15 cellular contexts compared by ENCODE assay signal in genomic region chr19:50801107-50801506, GRCh38. TPM values are rescaled to one million over a fixed set of nuclear protein-coding genes. Genes with fewer than 3 reads are reported as not detected.
A peak's percentile ranks its signal among the peaks of the same experiment; 100 is the strongest.
DNase-seq lines count a peak whose midpoint lies in the region; ATAC-seq, FAIRE-seq and TF ChIP-seq lines count a peak whose summit lies in the region.
"Had no signal": no experiment of that assay in that cellular context is flagged by ENCODE, and none has a peak within 500 bp of the region (broad histone marks: within the 10 kb centered on the region; RNA-seq: fewer than 3 reads in every experiment).

No MANE protein-coding gene starts in this region.

- in situ Hi-C loops in GM12878 (cut with MboI) = no loop called here

- SMC1A ChIA-PET in GM12878 (lab: Charles Lee; ENCODE audit: uncharacterized antibody, unreplicated experiment) = interaction anchor here (0.8 to 3.3 kb wide), 4 partner anchors 14 to 120 kb away, joined by 3 to 13 read pairs (median 4); no protein-coding TSS in a partner anchor

- no peak overlapping the region for H3K27ac ChIP-seq in BLaER1 treated with 17β-estradiol and CSF1 and Interleukin-3, amounts not matched to agents 10 nM and 100 nM
- no peak overlapping the region for H3K27ac ChIP-seq in GM12878 (ENCODE audit: control insufficient read depth, insufficient read depth)
- H3K27ac ChIP-seq: heart right ventricle, KMS-11, left ventricle myocardium inferior, spleen, tibial artery had no signal

- peaks cover 0 to 78% (median 76%) of the 10 kb centered on the region in 11 experiments; a peak in 19 of 22 replicates for H4K20me1 ChIP-seq in BLaER1 treated with 17β-estradiol and CSF1 and Interleukin-3, amounts not matched to agents 10 nM and 100 nM
- H4K20me1 ChIP-seq in GM12878 (ENCODE audit: control insufficient read depth, insufficient read depth) = peaks cover 13% of the 10 kb centered on the region

- RAD21 ChIA-PET in GM12878 (lab: Charles Lee; ENCODE audit: unreplicated experiment) = interaction anchor here (1.5 kb wide), 1 partner anchor 121 kb away, joined by 5 read pairs; no protein-coding TSS in a partner anchor

- TF ChIP-seq RAD21 in GM12878 (IDR thresholded peaks at IDR 0.05; ENCODE audit: insufficient read depth, low read depth, low read length) = no peak

- no peak for TF ChIP-seq CTCF in GM12878 (IDR thresholded peaks at IDR 0.05 in 2 of 3, conservative IDR thresholded peaks at IDR 0.05 in 1 of 3; ENCODE audit: control insufficient read depth in 2 of 3, extremely low read depth in 1 of 3, insufficient read depth in 1 of 3, low read depth in 3 of 3, low read length in 3 of 3)

- peak overlapping the region in 1 of 10 experiments; percentile 42; a peak in 1 of 20 replicates for H3K4me3 ChIP-seq in BLaER1 treated with 17β-estradiol and CSF1 and Interleukin-3, amounts not matched to agents 10 nM and 100 nM
- H3K4me3 ChIP-seq in GM12878 (peak overlapping the region; percentile 38; the same call in 1 of the 2 replicates), MG63 (no peak overlapping the region)
- H3K4me3 ChIP-seq: heart right ventricle, left ventricle myocardium inferior, spleen, tibial artery had no signal

- POLR2A ChIA-PET in GM12878 (lab: Charles Lee) = interaction anchor here (0.6 to 1.2 kb wide), 4 partner anchors 13 to 121 kb away, joined by 3 read pairs; no protein-coding TSS in a partner anchor

- peaks cover 48% of the 10 kb centered on the region for H3K79me2 ChIP-seq in GM12878 (ENCODE audit: control insufficient read depth, insufficient read depth, low read length)

- CTCF ChIA-PET in GM12878 (lab: Yijun Ruan, JAX) = interaction anchor here (0.6 to 2.0 kb wide), 5 partner anchors 15 to 263 kb away, joined by 3 to 6 read pairs (median 5); no protein-coding TSS in a partner anchor

- WGBS in GM12878 (ENCODE audit: insufficient coverage, insufficient replicate concordance, low lambda C conversion rate, missing lambda C conversion rate) = 98% methylated on average over 8 of the region's 8 CpGs

- no peaks in the 10 kb centered on the region for H3K9me3 ChIP-seq in BLaER1 treated with 17β-estradiol and CSF1 and Interleukin-3, amounts not matched to agents 10 nM and 100 nM (replicated peaks in 1 of 11)
- H3K9me3 ChIP-seq in GM12878 (replicated peaks; ENCODE audit: control insufficient read depth, insufficient read depth, low read length) (no peaks in the 10 kb centered on the region), MG63 (no peaks in the 10 kb centered on the region)
- H3K9me3 ChIP-seq: heart right ventricle, left ventricle myocardium inferior, spleen, tibial artery had no signal

- no peak for FAIRE-seq in GM12878 (lab: Jason Lieb, UNC)

- peak overlapping the region in 9 of 11 experiments; percentile 1 to 42 (median 31); a peak in 8 of 22 replicates for H3K9ac ChIP-seq in BLaER1 treated with 17β-estradiol and CSF1 and Interleukin-3, amounts not matched to agents 10 nM and 100 nM
- no peak overlapping the region for H3K9ac ChIP-seq in GM12878 (ENCODE audit: control insufficient read depth, insufficient read depth, low read length)
- H3K9ac ChIP-seq: KMS-11 had no signal

- no peak overlapping the region for H2AFZ ChIP-seq in GM12878 (ENCODE audit: control insufficient read depth, low read depth, low read length)

- peaks cover 26 to 77% (median 64%) of the 10 kb centered on the region in 10 experiments for H3K4me1 ChIP-seq in BLaER1 treated with 17β-estradiol and CSF1 and Interleukin-3, amounts not matched to agents 10 nM and 100 nM
- H3K4me1 ChIP-seq in GM12878 (ENCODE audit: control insufficient read depth, insufficient read depth, low read length) = peaks cover 7% of the 10 kb centered on the region

- TSS peak; percentile 51 for BruUV-seq in GM12878 (replicated peaks; lab: Mats Ljungman, UMichigan)

- H3K27me3 ChIP-seq in BLaER1 treated with 17β-estradiol and CSF1 and Interleukin-3, amounts not matched to agents 10 nM and 100 nM = no peaks in the 10 kb centered on the region
- H3K27me3 ChIP-seq in GM12878 (replicated peaks in 1 of 2; ENCODE audit: control insufficient read depth in 2 of 2, insufficient read depth in 2 of 2, low read length in 1 of 2) = no peaks in the 10 kb centered on the region
- no peaks in the 10 kb centered on the region for H3K27me3 ChIP-seq in MG63
- H3K27me3 ChIP-seq: heart right ventricle, spleen, tibial artery had no signal

- TF ChIP-seq EP300 in GM12878 (IDR thresholded peaks at IDR 0.05; ENCODE audit: borderline replicate concordance in 1 of 2, control insufficient read depth in 1 of 2, low read depth in 2 of 2, low read length in 2 of 2) = no peak

- TF ChIP-seq POLR2A in GM12878 (IDR thresholded peaks at IDR 0.05; ENCODE audit: low read depth, low read length) = no peak; the same call in 1 of the 2 replicates

- ATAC-seq in GM12878 (no peak), HG02763 (IDR thresholded peaks at IDR 0.05; ENCODE audit: unreplicated experiment) (no peak), HG02840 (IDR thresholded peaks at IDR 0.05; ENCODE audit: low FRiP score, unreplicated experiment) (no peak)
- ATAC-seq: heart right ventricle had no signal

- intact Hi-C loops in GM12878 (cut with micrococcal nuclease; ENCODE audit: unreplicated experiment) = no loop called here

- peak; percentile 79 for DNase-seq in ELF-1 (ENCODE audit: low read depth, low spot score)
- DNase-seq in GM12878 (ENCODE audit: low read depth, low spot score) = no peak
- no peak for DNase-seq in MG63
- DNase-seq: heart right ventricle, left ventricle myocardium inferior, NCI-H82, SHP77 treated with DMSO at 0.1 percent for 48 hours, spleen, tibial artery had no signal

- peaks cover 53 to 76% (median 69%) of the 10 kb centered on the region in 11 experiments for H3K36me3 ChIP-seq in BLaER1 treated with 17β-estradiol and CSF1 and Interleukin-3, amounts not matched to agents 10 nM and 100 nM
- H3K36me3 ChIP-seq in GM12878 (ENCODE audit: control insufficient read depth in 2 of 2, insufficient read depth in 2 of 2, low read length in 1 of 2) (peaks cover 31% of the 10 kb centered on the region in 2 experiments), MG63 (peaks cover 77% of the 10 kb centered on the region)

- peak overlapping the region in 8 of 11 experiments; percentile 8 to 96 (median 44); a peak in 12 of 22 replicates for H3K4me2 ChIP-seq in BLaER1 treated with 17β-estradiol and CSF1 and Interleukin-3, amounts not matched to agents 10 nM and 100 nM
- H3K4me2 ChIP-seq in GM12878 (ENCODE audit: control insufficient read depth, insufficient read depth) = peak overlapping the region; percentile 41; the same call in 1 of the 2 replicates

RNA-seq across cellular contexts. Expression of gene ACP4, which starts 10.9 kb away (rescaled TPM):
- not detected in 2 replicates for total RNA-seq in GM12878 (2013; cell fraction: nucleolus; rRNA removed)
- total RNA-seq in GM12878 (2014; rRNA removed) (not detected in 2 replicates), GM12878 (2014; rRNA removed; fragmentation: Illumina TruSeq; extraction: Trizol) (not detected in 2 replicates), GM12878 (2021) (not detected in 2 replicates)
- not detected for polyA plus RNA-seq in GM12878 (2011; ENCODE audit: low read depth)
- polyA plus RNA-seq in GM12878 (2011; rRNA removed) (not detected in 2 replicates), GM12878 (2014; fragmentation: Illumina TruSeq; extraction: Trizol) (not detected in 2 replicates), GM12878 (2014; fragmentation: Nextera tagmentation; extraction: Ambion mirVana) (not detected), GM12878 (2014; rRNA removed) (not detected in 2 replicates), GM12878 (2016; fragmentation: Nextera tagmentation; extraction: Ambion mirVana) (not detected)
- polyA plus RNA-seq in GM12878 (2011; cell fraction: cytosol; rRNA removed) = not detected in 2 replicates
- not detected in 2 replicates for polyA plus RNA-seq in GM12878 (2011; cell fraction: nucleus; rRNA removed)
- not detected in 2 replicates for polyA plus RNA-seq in GM12878 (2012)
- not detected in 2 replicates for polyA minus RNA-seq in GM12878 (2011; rRNA and poly(A)+ RNA removed)
- polyA minus RNA-seq in GM12878 (2011; cell fraction: cytosol; rRNA and poly(A)+ RNA removed) = not detected in 2 replicates
- polyA minus RNA-seq in GM12878 (2011; cell fraction: nucleus; rRNA and poly(A)+ RNA removed) = not detected in 2 replicates
- not detected in 2 replicates for total RNA-seq in MG63 (2014; rRNA removed; shearing (Covaris generic); ENCODE audit: low replicate concordance)
- total RNA-seq: cardiac septum, heart right ventricle, left ventricle myocardium inferior, omental fat pad, spleen had no signal
- polyA plus RNA-seq: heart right ventricle, spleen had no signal

RNA-seq across cellular contexts. Expression of gene KLK1, which starts 22.5 kb away (rescaled TPM):
- total RNA-seq in GM12878 (2013; cell fraction: nucleolus; rRNA removed) = 21.5 and 24.1 TPM in 2 replicates
- total RNA-seq in GM12878 (2014; rRNA removed) (3.3 and 3.4 TPM in 2 replicates), GM12878 (2014; rRNA removed; fragmentation: Illumina TruSeq; extraction: Trizol) (3.4 and 3.5 TPM in 2 replicates), GM12878 (2021) (24.8 and 27.5 TPM in 2 replicates)
- 28.1 TPM for polyA plus RNA-seq in GM12878 (2011; ENCODE audit: low read depth)
- polyA plus RNA-seq in GM12878 (2011; rRNA removed) (21.1 and 24.8 TPM in 2 replicates), GM12878 (2014; fragmentation: Illumina TruSeq; extraction: Trizol) (27.1 and 34.6 TPM in 2 replicates), GM12878 (2014; fragmentation: Nextera tagmentation; extraction: Ambion mirVana) (10 to 100 TPM; 20.7 to 22.0 TPM), GM12878 (2014; rRNA removed) (19.6 and 22.8 TPM in 2 replicates), GM12878 (2016; fragmentation: Nextera tagmentation; extraction: Ambion mirVana) (10 to 100 TPM; 13.9 to 14.4 TPM)
- polyA plus RNA-seq in GM12878 (2011; cell fraction: cytosol; rRNA removed) = 23.5 and 37.4 TPM in 2 replicates
- 28.3 and 35.0 TPM in 2 replicates for polyA plus RNA-seq in GM12878 (2011; cell fraction: nucleus; rRNA removed)
- 55.9 and 77.5 TPM in 2 replicates for polyA plus RNA-seq in GM12878 (2012)
- 26.0 and 41.9 TPM in 2 replicates for polyA minus RNA-seq in GM12878 (2011; rRNA and poly(A)+ RNA removed)
- polyA minus RNA-seq in GM12878 (2011; cell fraction: cytosol; rRNA and poly(A)+ RNA removed) = 12.9 and 16.8 TPM in 2 replicates
- polyA minus RNA-seq in GM12878 (2011; cell fraction: nucleus; rRNA and poly(A)+ RNA removed) = 17.8 and 37.6 TPM in 2 replicates
- total RNA-seq in MG63 (2014; rRNA removed; shearing (Covaris generic); ENCODE audit: low replicate concordance) = not detected in 2 replicates
- total RNA-seq: cardiac septum had no signal

RNA-seq across cellular contexts. Expression of gene GPR32, which starts 30.8 kb away (rescaled TPM):
- total RNA-seq in GM12878 (2013; cell fraction: nucleolus; rRNA removed) = not detected in 2 replicates
- total RNA-seq in GM12878 (2014; rRNA removed) (not detected in 2 replicates), GM12878 (2014; rRNA removed; fragmentation: Illumina TruSeq; extraction: Trizol) (not detected in 2 replicates), GM12878 (2021) (not detected in 2 replicates)
- not detected for polyA plus RNA-seq in GM12878 (2011; ENCODE audit: low read depth)
- polyA plus RNA-seq in GM12878 (2011; rRNA removed) (not detected in 2 replicates), GM12878 (2014; fragmentation: Illumina TruSeq; extraction: Trizol) (not detected in 2 replicates), GM12878 (2014; fragmentation: Nextera tagmentation; extraction: Ambion mirVana) (not detected), GM12878 (2014; rRNA removed) (not detected in 2 replicates), GM12878 (2016; fragmentation: Nextera tagmentation; extraction: Ambion mirVana) (not detected)
- not detected in 2 replicates for polyA plus RNA-seq in GM12878 (2011; cell fraction: cytosol; rRNA removed)
- polyA plus RNA-seq in GM12878 (2011; cell fraction: nucleus; rRNA removed) = not detected in 2 replicates
- not detected in 2 replicates for polyA plus RNA-seq in GM12878 (2012)
- not detected in 2 replicates for polyA minus RNA-seq in GM12878 (2011; rRNA and poly(A)+ RNA removed)
- not detected in 2 replicates for polyA minus RNA-seq in GM12878 (2011; cell fraction: cytosol; rRNA and poly(A)+ RNA removed)
- polyA minus RNA-seq in GM12878 (2011; cell fraction: nucleus; rRNA and poly(A)+ RNA removed) = not detected in 2 replicates
- total RNA-seq in MG63 (2014; rRNA removed; shearing (Covaris generic); ENCODE audit: low replicate concordance) = not detected in 2 replicates
- total RNA-seq: cardiac septum, heart right ventricle, left ventricle myocardium inferior, omental fat pad, spleen had no signal
- polyA plus RNA-seq: heart right ventricle, spleen had no signal

RNA-seq across cellular contexts. Expression of gene KLK15, which starts 32.3 kb away (rescaled TPM):
- not detected in 2 replicates for total RNA-seq in GM12878 (2013; cell fraction: nucleolus; rRNA removed)
- total RNA-seq in GM12878 (2014; rRNA removed) (not detected in 2 replicates), GM12878 (2014; rRNA removed; fragmentation: Illumina TruSeq; extraction: Trizol) (not detected in 2 replicates), GM12878 (2021) (not detected in 2 replicates)
- not detected for polyA plus RNA-seq in GM12878 (2011; ENCODE audit: low read depth)
- polyA plus RNA-seq in GM12878 (2011; rRNA removed) (not detected in 2 replicates), GM12878 (2014; fragmentation: Illumina TruSeq; extraction: Trizol) (0.04 TPM in 1 of 2 replicates, not detected in the other), GM12878 (2014; fragmentation: Nextera tagmentation; extraction: Ambion mirVana) (not detected), GM12878 (2014; rRNA removed) (0.05 and 0.08 TPM in 2 replicates), GM12878 (2016; fragmentation: Nextera tagmentation; extraction: Ambion mirVana) (not detected)
- not detected in 2 replicates for polyA plus RNA-seq in GM12878 (2011; cell fraction: cytosol; rRNA removed)
- polyA plus RNA-seq in GM12878 (2011; cell fraction: nucleus; rRNA removed) = not detected in 2 replicates
- polyA plus RNA-seq in GM12878 (2012) = 0.13 TPM in 1 of 2 replicates, not detected in the other
- polyA minus RNA-seq in GM12878 (2011; rRNA and poly(A)+ RNA removed) = not detected in 2 replicates
- not detected in 2 replicates for polyA minus RNA-seq in GM12878 (2011; cell fraction: cytosol; rRNA and poly(A)+ RNA removed)
- polyA minus RNA-seq in GM12878 (2011; cell fraction: nucleus; rRNA and poly(A)+ RNA removed) = not detected in 2 replicates
- total RNA-seq in MG63 (2014; rRNA removed; shearing (Covaris generic); ENCODE audit: low replicate concordance) = not detected in 2 replicates
- total RNA-seq: cardiac septum, heart right ventricle, left ventricle myocardium inferior, omental fat pad, spleen had no signal
- polyA plus RNA-seq: heart right ventricle had no signal

RNA-seq across cellular contexts. Expression of gene KLK3, which starts 53.6 kb away (rescaled TPM):
- total RNA-seq in GM12878 (2013; cell fraction: nucleolus; rRNA removed) = not detected in 2 replicates
- not detected in 2 replicates for total RNA-seq in GM12878 (2014; rRNA removed)
- not detected in 2 replicates for total RNA-seq in GM12878 (2014; rRNA removed; fragmentation: Illumina TruSeq; extraction: Trizol)
- total RNA-seq in GM12878 (2021) = not detected in 2 replicates
- not detected for polyA plus RNA-seq in GM12878 (2011; ENCODE audit: low read depth)
- 0.09 and 0.31 TPM in 2 replicates for polyA plus RNA-seq in GM12878 (2011; rRNA removed)
- 0.07 and 0.20 TPM in 2 replicates for polyA plus RNA-seq in GM12878 (2011; cell fraction: cytosol; rRNA removed)
- polyA plus RNA-seq in GM12878 (2011; cell fraction: nucleus; rRNA removed) = 0.31 and 0.83 TPM in 2 replicates
- polyA plus RNA-seq in GM12878 (2012) = not detected in 2 replicates
- polyA plus RNA-seq in GM12878 (2014; fragmentation: Illumina TruSeq; extraction: Trizol) = not detected in 2 replicates
- not detected for polyA plus RNA-seq in GM12878 (2014; fragmentation: Nextera tagmentation; extraction: Ambion mirVana)
- not detected in 2 replicates for polyA plus RNA-seq in GM12878 (2014; rRNA removed)
- not detected for polyA plus RNA-seq in GM12878 (2016; fragmentation: Nextera tagmentation; extraction: Ambion mirVana)
- polyA minus RNA-seq in GM12878 (2011; rRNA and poly(A)+ RNA removed) = 0.15 TPM in 1 of 2 replicates, not detected in the other
- not detected in 2 replicates for polyA minus RNA-seq in GM12878 (2011; cell fraction: cytosol; rRNA and poly(A)+ RNA removed)
- polyA minus RNA-seq in GM12878 (2011; cell fraction: nucleus; rRNA and poly(A)+ RNA removed) = 0.36 TPM in 1 of 2 replicates, not detected in the other
- total RNA-seq in MG63 (2014; rRNA removed; shearing (Covaris generic); ENCODE audit: low replicate concordance) = not detected in 2 replicates
- total RNA-seq: cardiac septum, heart right ventricle, left ventricle myocardium inferior, omental fat pad, spleen had no signal
- polyA plus RNA-seq: heart right ventricle had no signal
